Comparison of ENCODE assay signal across 11 cellular contexts in the genomic region with DNA sequence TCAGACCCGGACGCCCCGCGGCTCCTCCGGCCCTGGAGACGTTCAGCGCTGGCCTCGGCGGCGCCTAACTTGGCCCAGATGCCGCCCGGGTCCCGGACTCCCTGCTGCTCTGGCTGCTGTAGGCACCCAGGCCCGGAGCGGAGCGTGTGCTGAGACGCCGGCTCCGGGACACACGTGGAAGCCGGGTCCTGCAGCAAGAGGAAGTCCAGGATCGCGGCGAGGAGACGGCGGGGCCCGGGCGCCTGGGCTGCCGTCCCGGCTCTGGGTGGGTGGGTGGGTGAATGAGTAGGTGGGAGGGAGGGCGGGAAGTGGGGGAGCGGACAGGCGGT. TPM values are rescaled to one million over a fixed set of nuclear protein-coding genes. Genes with fewer than 3 reads are reported as not detected.
A peak's percentile ranks its signal among the peaks of the same experiment; 100 is the strongest.
DNase-seq lines count a peak whose midpoint lies in the region; ATAC-seq and TF ChIP-seq lines count a peak whose summit lies in the region.
"Had no signal": no experiment of that assay in that cellular context is flagged by ENCODE, and none has a peak within 500 bp of the region (broad histone marks: within the 10 kb centered on the region; RNA-seq: fewer than 3 reads in every experiment).

No MANE protein-coding gene starts in this region.

- H3K9me3 ChIP-seq in WERI-Rb-1 (ENCODE audit: severe bottlenecking) (peaks cover 35% of the 10 kb centered on the region), iPS-18c (ENCODE audit: control insufficient read depth, insufficient read depth, low read length) (peaks cover 2% of the 10 kb centered on the region), upper lobe of right lung (no peaks in the 10 kb centered on the region)

- H3K36me3 ChIP-seq in WERI-Rb-1: no peaks in the 10 kb centered on the region
- no peaks in the 10 kb centered on the region for H3K36me3 ChIP-seq in upper lobe of right lung

- TF ChIP-seq CTCF in WERI-Rb-1 (IDR thresholded peaks at IDR 0.05; ENCODE audit: low read depth, low read length) (no peak), upper lobe of right lung (IDR thresholded peaks at IDR 0.05) (no peak)

- peak; percentile 18 for DNase-seq in activated CD4-positive, alpha-beta T cell treated with anti-CD3 and anti-CD28 coated beads for 36 hours
- no peak for DNase-seq in activated CD4-positive, alpha-beta T cell treated with anti-CD3 and anti-CD28 coated beads for 4 hours
- no peak for DNase-seq in WERI-Rb-1
- DNase-seq in upper lobe of right lung: no peak
- no peak for DNase-seq in iPS-NIHi11 (ENCODE audit: low spot score)
- DNase-seq in NCI-H446 (lab: John Stamatoyannopoulos, UW): no peak
- DNase-seq: NCI-H2029, T-helper 1 cell had no signal

- H3K27ac ChIP-seq in WERI-Rb-1 (no peak overlapping the region), upper lobe of right lung (no peak overlapping the region)

- no peak overlapping the region for H3K4me3 Mint-ChIP-seq in activated CD4-positive, alpha-beta T cell treated with anti-CD3 and anti-CD28 coated beads for 36 hours

- CTCF ChIA-PET in activated CD4-positive, alpha-beta T cell treated with anti-CD3 and anti-CD28 coated beads for 36 hours (lab: Charles Lee): interaction anchor here (1.3 kb wide), 1 partner anchor 14 kb away, joined by 3 read pairs; no protein-coding TSS in a partner anchor

- peaks cover 8% of the 10 kb centered on the region for H3K4me1 ChIP-seq in upper lobe of right lung

- no peak for ATAC-seq in activated CD4-positive, alpha-beta T cell treated with anti-CD3 and anti-CD28 coated beads for 36 hours
- peak; percentile 5 for ATAC-seq in upper lobe of right lung
- no peak for ATAC-seq in HG02610 (IDR thresholded peaks at IDR 0.05; ENCODE audit: unreplicated experiment)

- H3K27me3 ChIP-seq in WERI-Rb-1 (ENCODE audit: insufficient read depth, low read depth, severe bottlenecking) (peaks cover 99% of the 10 kb centered on the region), upper lobe of right lung (peaks cover 100% of the 10 kb centered on the region)

- H3K4me3 ChIP-seq in WERI-Rb-1 (ENCODE audit: low read depth, low read length) (peak overlapping the region; percentile 13; the same call in 1 of the 2 replicates), iPS-18c (ENCODE audit: insufficient read depth, low read depth, low read length) (peak overlapping the region; percentile 36; the same call in 1 of the 2 replicates), upper lobe of right lung (peak overlapping the region; percentile 21)

- intact Hi-C loops in activated CD4-positive, alpha-beta T cell treated with anti-CD3 and anti-CD28 coated beads for 36 hours (cut with DNase I, micrococcal nuclease): loop anchor here (5.0 to 10.0 kb wide), 3 partner anchors 360 to 633 kb away; a partner anchor contains a TSS
- intact Hi-C loops in upper lobe of right lung (cut with DNase I): no loop called here

- peaks cover 37% of the 10 kb centered on the region for H3K4me1 Mint-ChIP-seq in activated CD4-positive, alpha-beta T cell treated with anti-CD3 and anti-CD28 coated beads for 36 hours

- H3K36me3 Mint-ChIP-seq in activated CD4-positive, alpha-beta T cell treated with anti-CD3 and anti-CD28 coated beads for 36 hours (ENCODE audit: low read depth): no peaks in the 10 kb centered on the region

- POLR2A ChIA-PET in activated CD4-positive, alpha-beta T cell treated with anti-CD3 and anti-CD28 coated beads for 36 hours (lab: Charles Lee): no interaction called here

- no peaks in the 10 kb centered on the region for H3K9me3 Mint-ChIP-seq in activated CD4-positive, alpha-beta T cell treated with anti-CD3 and anti-CD28 coated beads for 36 hours (ENCODE audit: low read depth)
- H3K9me3 Mint-ChIP-seq: activated T-cell treated with anti-CD3 and anti-CD28 coated beads, Interleukin-2, amount 50 U/mL, for 72 hours had no signal

- no peak overlapping the region for H3K27ac Mint-ChIP-seq in activated CD4-positive, alpha-beta T cell treated with anti-CD3 and anti-CD28 coated beads for 36 hours
- H3K27ac Mint-ChIP-seq: activated T-cell treated with anti-CD3 and anti-CD28 coated beads, Interleukin-2, amount 50 U/mL, for 72 hours had no signal

- H3K27me3 Mint-ChIP-seq in activated CD4-positive, alpha-beta T cell treated with anti-CD3 and anti-CD28 coated beads for 36 hours: peaks cover 78% of the 10 kb centered on the region

RNA-seq across cellular contexts. Expression of a gene that starts 0.2 kb away (rescaled TPM):
- total RNA-seq in activated CD4-positive, alpha-beta T cell treated with anti-CD3 and anti-CD28 coated beads for 36 hours: not detected
- total RNA-seq in upper lobe of right lung: 1.5 TPM
- total RNA-seq: activated T-cell treated with anti-CD3 and anti-CD28 coated beads, Interleukin-2, amount 50 U/mL, for 72 hours had no signal
